Comparison of ENCODE assay signal across 8 cellular contexts in the genomic region with DNA sequence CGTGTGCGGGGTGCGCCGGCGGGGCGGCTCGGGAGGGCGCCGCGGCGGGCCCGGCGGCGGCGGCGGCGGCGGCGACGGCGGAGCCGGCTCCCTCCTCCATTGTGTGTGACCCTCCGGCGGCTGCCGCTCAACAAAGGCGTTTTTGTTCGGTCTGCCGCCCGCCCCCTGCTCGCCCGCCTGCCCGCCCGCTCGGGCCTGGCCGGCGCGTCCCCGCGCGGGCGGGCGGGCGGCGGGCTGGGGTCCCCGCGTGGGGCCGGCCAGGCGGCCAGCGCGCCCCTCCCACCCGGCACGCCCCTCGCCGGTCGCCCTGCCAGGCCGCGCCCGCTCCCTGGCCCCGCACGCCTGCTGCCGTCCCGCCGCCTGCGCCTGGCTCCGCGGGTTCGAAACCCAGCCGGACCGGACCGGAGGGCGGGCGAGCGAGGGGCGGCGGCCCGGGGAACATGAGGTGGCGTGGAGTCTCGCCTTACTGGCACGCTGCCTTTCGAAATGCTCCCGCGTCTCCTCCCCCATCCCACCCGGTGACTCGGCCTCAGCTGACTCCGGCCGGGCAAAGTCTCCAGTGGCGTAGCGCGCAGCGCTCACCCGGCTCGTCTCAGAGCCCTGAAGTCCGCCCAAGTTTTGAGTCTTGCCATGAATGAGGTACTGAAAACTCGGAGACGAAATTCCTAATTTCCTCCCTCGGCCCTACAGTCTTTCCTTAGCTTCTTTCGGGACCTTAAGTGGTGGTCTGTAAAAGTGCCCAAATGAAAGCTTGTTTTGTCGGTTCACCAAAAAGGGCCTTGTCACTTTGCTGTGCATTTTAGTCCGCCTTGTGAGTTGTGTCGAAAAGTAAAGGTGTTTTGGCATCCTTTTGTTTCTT. TPM values are rescaled to one million over a fixed set of nuclear protein-coding genes. Genes with fewer than 3 reads are reported as not detected.
DNase-seq lines count a peak whose midpoint lies in the region; ATAC-seq and TF ChIP-seq lines count a peak whose summit lies in the region.

No MANE protein-coding gene starts in this region.

- H3K4me3 ChIP-seq in Jurkat, Clone E6-1 (ENCODE audit: low read length): peak overlapping the region; percentile 90
- peak overlapping the region; percentile 94 for H3K4me3 ChIP-seq in astrocyte of the cerebellum (ENCODE audit: low read depth, low read length)

- peak overlapping the region; percentile 100 for H3K27ac Mint-ChIP-seq in T-helper 2 cell treated with Interferon-gamma antibody and Interleukin-4, amounts not matched to agents 5 μg/mL and 100 μg/mL, for 36 hours

- in situ Hi-C loops in G401 (cut with HindIII; ENCODE audit: low sequenced_read_pairs) (no loop called here), astrocyte of the cerebellum (cut with HindIII; ENCODE audit: low sequenced_read_pairs) (no loop called here)

- peaks cover 44% of the 10 kb centered on the region for H3K4me1 Mint-ChIP-seq in T-helper 2 cell treated with Interferon-gamma antibody and Interleukin-4, amounts not matched to agents 5 μg/mL and 100 μg/mL, for 36 hours (ENCODE audit: low read depth)

- intact Hi-C loops in sciatic nerve (cut with DNase I): no loop called here

- peaks cover 13% of the 10 kb centered on the region for H3K36me3 Mint-ChIP-seq in T-helper 2 cell treated with Interferon-gamma antibody and Interleukin-4, amounts not matched to agents 5 μg/mL and 100 μg/mL, for 36 hours (ENCODE audit: low read depth)

- peak overlapping the region; percentile 98 for H3K4me3 Mint-ChIP-seq in T-helper 2 cell treated with Interferon-gamma antibody and Interleukin-4, amounts not matched to agents 5 μg/mL and 100 μg/mL, for 36 hours

- DNase-seq in G401 (ENCODE audit: low spot score) (peak; percentile 72), astrocyte of the cerebellum (ENCODE audit: low read depth) (no peak), hypothalamus (lab: John Stamatoyannopoulos, UW) (peak; percentile 12 to 95 (median 81)), sciatic nerve (ENCODE audit: low spot score) (peak; percentile 91), NCI-H187 (lab: John Stamatoyannopoulos, UW) (no peak)
- peak; percentile 14 for DNase-seq in Jurkat, Clone E6-1 (ENCODE audit: low read depth, low spot score)
- DNase-seq in T-helper 2 cell treated with Interferon-gamma antibody and Interleukin-4, amounts not matched to agents 5 μg/mL and 100 μg/mL, for 36 hours (ENCODE audit: low spot score): peak; percentile 73

- no peak for TF ChIP-seq CTCF in astrocyte of the cerebellum (IDR thresholded peaks at IDR 0.05; ENCODE audit: low read depth, low read length, missing control alignments)

- H3K27me3 Mint-ChIP-seq in T-helper 2 cell treated with Interferon-gamma antibody and Interleukin-4, amounts not matched to agents 5 μg/mL and 100 μg/mL, for 36 hours (ENCODE audit: low read depth): no peaks in the 10 kb centered on the region

- ATAC-seq in GM21717 (IDR thresholded peaks at IDR 0.05; ENCODE audit: unreplicated experiment): peak; percentile 44
- ATAC-seq in sciatic nerve: peak; percentile 83

- no peaks in the 10 kb centered on the region for H3K9me3 Mint-ChIP-seq in T-helper 2 cell treated with Interferon-gamma antibody and Interleukin-4, amounts not matched to agents 5 μg/mL and 100 μg/mL, for 36 hours

RNA-seq across cellular contexts. Expression of a gene that starts 0.6 kb away (rescaled TPM):
- 51.4 and 70.7 TPM in 2 replicates for total RNA-seq in G401 (2014; rRNA removed; shearing (Covaris generic))
- 33.9 TPM for polyA plus RNA-seq in Jurkat, Clone E6-1 (2012; ENCODE audit: insufficient read depth, insufficient read length)
- 26.3 TPM for total RNA-seq in sciatic nerve

RNA-seq across cellular contexts. Expression of a gene that starts 48.0 kb away (rescaled TPM):
- total RNA-seq in G401 (2014; rRNA removed; shearing (Covaris generic)): 32.9 and 48.7 TPM in 2 replicates
- 48.9 TPM for polyA plus RNA-seq in Jurkat, Clone E6-1 (2012; ENCODE audit: insufficient read depth, insufficient read length)
- 11.9 TPM for total RNA-seq in sciatic nerve

Comparison
In these comparisons a context has a peak if more than half of its experiments do, and no peak if none do; other contexts are left out.
1. DNase-seq: peak in G401 (single experiment), Jurkat, Clone E6-1 (single experiment), T-helper 2 cell treated with Interferon-gamma antibody and Interleukin-4, amounts not matched to agents 5 μg/mL and 100 μg/mL, for 36 hours (single experiment), hypothalamus (51 of 51) and sciatic nerve (single experiment); none in astrocyte of the cerebellum (single experiment) and NCI-H187 (0 of 2).